Comparison of ENCODE assay signal across 8 cellular contexts in genomic region chr10:13528875-13529713, GRCh38. TPM values are rescaled to one million over a fixed set of nuclear protein-coding genes. Genes with fewer than 3 reads are reported as not detected.
DNase-seq lines count a peak whose midpoint lies in the region; ATAC-seq, FAIRE-seq and TF ChIP-seq lines count a peak whose summit lies in the region.

Gene BEND7 (minus strand): TSS chr10:13529014. CDS start chr10:13528533, 481 bp downstream.

- H3K4me3 ChIP-seq in neuron (ENCODE audit: low read length), result peak within 1 kb of the TSS; percentile 68

- no peaks in the 10 kb centered on the region for H3K27me3 ChIP-seq in neuron (ENCODE audit: insufficient read depth, low read length)

- H3K9me3 ChIP-seq in neuron (ENCODE audit: low read length), result no peaks in the 10 kb centered on the region

- peak; percentile 63 for ATAC-seq in activated CD8-positive, alpha-beta T cell treated with anti-CD3 and anti-CD28 coated beads, Interleukin-2, amount 10 ng/mL, durations not matched to agents 7 days and 5 days
- ATAC-seq in HG02588 (IDR thresholded peaks at IDR 0.05; ENCODE audit: unreplicated experiment), result no peak

- H2AFZ ChIP-seq in neuron (ENCODE audit: low read depth, low read length), result peak within 1 kb of the TSS; percentile 99

- DNase-seq in AG08395 (ENCODE audit: low spot score), result peak; percentile 67
- peak; percentile 42 for DNase-seq in GM19239 (ENCODE audit: insufficient read length, low spot score)
- DNase-seq in activated CD8-positive, alpha-beta T cell treated with anti-CD3 and anti-CD28 coated beads, Interleukin-2, amount 10 ng/mL, durations not matched to agents 7 days and 5 days, result no peak
- peak; percentile 57 for DNase-seq in germinal center (ENCODE audit: low spot score)
- DNase-seq in NCI-H1436 (lab: John Stamatoyannopoulos, UW), result no peak
- DNase-seq in erythroblast (lab: John Stamatoyannopoulos, UW), result no peak

- H3K36me3 ChIP-seq in neuron (ENCODE audit: insufficient read depth, low read length), result peaks cover 6% of the 10 kb centered on the region

- FAIRE-seq in GM19239 (lab: Jason Lieb, UNC), result no peak

- H3K27me3 Mint-ChIP-seq in activated CD8-positive, alpha-beta T cell treated with anti-CD3 and anti-CD28 coated beads, Interleukin-2, amount 10 ng/mL, durations not matched to agents 7 days and 5 days (ENCODE audit: low read depth), result peaks cover 60% of the 10 kb centered on the region

- H3K4me1 ChIP-seq in neuron (ENCODE audit: insufficient read depth, low read length), result peaks cover 24% of the 10 kb centered on the region

- no peaks in the 10 kb centered on the region for H3K36me3 Mint-ChIP-seq in activated CD8-positive, alpha-beta T cell treated with anti-CD3 and anti-CD28 coated beads, Interleukin-2, amount 10 ng/mL, durations not matched to agents 7 days and 5 days (ENCODE audit: low read depth)

- CTCF ChIA-PET in activated CD8-positive, alpha-beta T cell treated with anti-CD3 and anti-CD28 coated beads, Interleukin-2, amount 10 ng/mL, durations not matched to agents 7 days and 5 days (lab: Charles Lee), result no interaction called here

- POLR2A ChIA-PET in activated CD8-positive, alpha-beta T cell treated with anti-CD3 and anti-CD28 coated beads, Interleukin-2, amount 10 ng/mL, durations not matched to agents 7 days and 5 days (lab: Charles Lee), result no interaction called here

- no peak for TF ChIP-seq POLR2A in erythroblast (IDR thresholded peaks at IDR 0.05; ENCODE audit: low read length)

- H3K4me3 Mint-ChIP-seq in activated CD8-positive, alpha-beta T cell treated with anti-CD3 and anti-CD28 coated beads, Interleukin-2, amount 10 ng/mL, durations not matched to agents 7 days and 5 days, result peak within 1 kb of the TSS; percentile 46

- peaks cover 3% of the 10 kb centered on the region for H3K4me1 Mint-ChIP-seq in activated CD8-positive, alpha-beta T cell treated with anti-CD3 and anti-CD28 coated beads, Interleukin-2, amount 10 ng/mL, durations not matched to agents 7 days and 5 days (ENCODE audit: low read depth)

- no peak within 1 kb of the TSS for H3K27ac Mint-ChIP-seq in activated CD8-positive, alpha-beta T cell treated with anti-CD3 and anti-CD28 coated beads, Interleukin-2, amount 10 ng/mL, durations not matched to agents 7 days and 5 days

- no peaks in the 10 kb centered on the region for H3K9me3 Mint-ChIP-seq in activated CD8-positive, alpha-beta T cell treated with anti-CD3 and anti-CD28 coated beads, Interleukin-2, amount 10 ng/mL, durations not matched to agents 7 days and 5 days (ENCODE audit: insufficient read depth)

RNA-seq across cellular contexts. Expression of gene BEND7, which starts in this region (rescaled TPM):
- total RNA-seq in activated CD8-positive, alpha-beta T cell treated with anti-CD3 and anti-CD28 coated beads, Interleukin-2, amount 10 ng/mL, durations not matched to agents 7 days and 5 days, result not detected

Comparison
In these comparisons a context has a peak if more than half of its experiments do, and no peak if none do; other contexts are left out.
1. Peak in ATAC-seq in activated CD8-positive, alpha-beta T cell treated with anti-CD3 and anti-CD28 coated beads, Interleukin-2, amount 10 ng/mL, durations not matched to agents 7 days and 5 days; RNA of the gene not detected or under 1 TPM.
2. DNase-seq: peak in AG08395 (single experiment), GM19239 (single experiment) and germinal center (single experiment); none in activated CD8-positive, alpha-beta T cell treated with anti-CD3 and anti-CD28 coated beads, Interleukin-2, amount 10 ng/mL, durations not matched to agents 7 days and 5 days (single experiment), NCI-H1436 (single experiment) and erythroblast (0 of 2).